Comparison of ENCODE assay signal across 11 cellular contexts in genomic region chr22:37749223-37749622, GRCh38. TPM values are rescaled to one million over a fixed set of nuclear protein-coding genes. Genes with fewer than 3 reads are reported as not detected.
A peak's percentile ranks its signal among the peaks of the same experiment; 100 is the strongest.
DNase-seq lines count a peak whose midpoint lies in the region; ATAC-seq and TF ChIP-seq lines count a peak whose summit lies in the region.
"Had no signal": no experiment of that assay in that cellular context is flagged by ENCODE, and none has a peak within 500 bp of the region (broad histone marks: within the 10 kb centered on the region; RNA-seq: fewer than 3 reads in every experiment).

No MANE protein-coding gene starts in this region.

- dilution Hi-C loops in mammary epithelial cell (cut with HindIII; ENCODE audit: low sequenced_read_pairs), result loop anchor here (5.0 to 10.0 kb wide), 5 partner anchors 38 to 424 kb away; partner anchors contain the start of gene TRIOBP

- in situ Hi-C loops in mammary epithelial cell (cut with MboI; ENCODE audit: low sequenced_read_pairs in 2 of 2), result loop anchor here in 1 of 2 donors (5.0 kb wide), 1 partner anchor 62 kb away; the partner anchor contains the start of gene NOL12

- TF ChIP-seq EP300 in Ishikawa (IDR thresholded peaks at IDR 0.05; ENCODE audit: borderline replicate concordance) (no peak), suprapubic skin (IDR thresholded peaks at IDR 0.05) (no peak)

- no peak overlapping the region for H2AK5ac ChIP-seq in mesenchymal stem cell (ENCODE audit: low read length, severe bottlenecking)

- H3K4me3 ChIP-seq in mammary epithelial cell (replicated peaks in 1 of 3; ENCODE audit: insufficient read depth in 1 of 3, low read depth in 2 of 3, low read length in 3 of 3), result no peak overlapping the region
- peak overlapping the region in 1 of 2 experiments; percentile 99 for H3K4me3 ChIP-seq in mesenchymal stem cell (ENCODE audit: insufficient read depth in 1 of 2, low read depth in 1 of 2, low read length in 2 of 2)
- H3K4me3 ChIP-seq in suprapubic skin, result no peak overlapping the region
- H3K4me3 ChIP-seq in Peyer's patch, result no peak overlapping the region

- H3K36me3 ChIP-seq in mammary epithelial cell (ENCODE audit: insufficient read depth, low read length) (peaks cover 2% of the 10 kb centered on the region), mesenchymal stem cell (ENCODE audit: control insufficient read depth in 1 of 2, insufficient read depth in 2 of 2, low read depth in 1 of 2, low read length in 2 of 2) (peaks cover 23 to 27% of the 10 kb centered on the region in 2 experiments), suprapubic skin (peaks cover 8% of the 10 kb centered on the region), Peyer's patch (peaks cover 0 to 8% (median 0%) of the 10 kb centered on the region in 3 donors)

- DNase-seq in mammary epithelial cell (peak; percentile 48), mesenchymal stem cell (no peak), suprapubic skin (ENCODE audit: low spot score in 2 of 2) (no peak), left colon (no peak), Peyer's patch (no peak), retina (no peak)
- DNase-seq: activated T-cell treated with anti-CD3 and anti-CD28 coated beads, Interleukin-2, amount 50 U/mL, for 1 hour; Kasumi-1; kidney glomerular epithelial cell; RPMI8226 had no signal

- WGBS in mammary epithelial cell (ENCODE audit: low coverage, missing lambda C conversion rate), result 20% methylated on average over 12 of the region's 12 CpGs
- 92% methylated on average over 12 of the region's 12 CpGs for WGBS in mesenchymal stem cell
- WGBS in suprapubic skin, result 60% methylated on average over 12 of the region's 12 CpGs

- H3K9me3 ChIP-seq in mammary epithelial cell (replicated peaks; ENCODE audit: insufficient read depth, low read length), result no peaks in the 10 kb centered on the region
- no peaks in the 10 kb centered on the region for H3K9me3 ChIP-seq in mesenchymal stem cell (ENCODE audit: control insufficient read depth, low read length)
- no peaks in the 10 kb centered on the region for H3K9me3 ChIP-seq in suprapubic skin
- H3K9me3 ChIP-seq in Peyer's patch, result no peaks in the 10 kb centered on the region

- H3K79me2 ChIP-seq in mammary epithelial cell (ENCODE audit: insufficient read depth, low read length), result peaks cover 60% of the 10 kb centered on the region

- H3K23ac ChIP-seq in mesenchymal stem cell (ENCODE audit: low read length in 2 of 2), result no peak overlapping the region

- no peak overlapping the region for H3K4ac ChIP-seq in mesenchymal stem cell (ENCODE audit: low read depth in 1 of 2, low read length in 2 of 2)

- H3K4me1 ChIP-seq in mammary epithelial cell (ENCODE audit: insufficient read depth, low read length) (peaks cover 79% of the 10 kb centered on the region), mesenchymal stem cell (ENCODE audit: control insufficient read depth, insufficient read depth, low read depth, low read length) (peaks cover 69% of the 10 kb centered on the region), suprapubic skin (peaks cover 87% of the 10 kb centered on the region), Peyer's patch (peaks cover 0 to 65% (median 17%) of the 10 kb centered on the region in 4 donors)

- peak overlapping the region; percentile 4 for H4K91ac ChIP-seq in mesenchymal stem cell (ENCODE audit: low read length)

- TF ChIP-seq RAD21 in Ishikawa (IDR thresholded peaks at IDR 0.05; ENCODE audit: low read depth), result peak; percentile 4; the same call in 1 of the 2 replicates

- intact Hi-C loops in mammary epithelial cell (cut with micrococcal nuclease) (loop anchor here (2.0 kb wide), 1 partner anchor 58 kb away; no protein-coding TSS in a partner anchor), left colon (cut with DNase I, micrococcal nuclease) (no loop called here)

- H2AFZ ChIP-seq in mammary epithelial cell (ENCODE audit: low read depth, low read length) (no peak overlapping the region), mesenchymal stem cell (ENCODE audit: low read depth, low read length) (no peak overlapping the region)

- H3K27ac ChIP-seq in mammary epithelial cell (ENCODE audit: insufficient read depth, low read depth, low read length) (peak overlapping the region; percentile 62), mesenchymal stem cell (ENCODE audit: low read length, poor library complexity, severe bottlenecking) (no peak overlapping the region), suprapubic skin (peak overlapping the region; percentile 96), Peyer's patch (peak overlapping the region in 1 of 4 donors; percentile 39)

- H2BK15ac ChIP-seq in mesenchymal stem cell (ENCODE audit: low read depth, poor library complexity, severe bottlenecking), result no peak overlapping the region

- H3K4me2 ChIP-seq in mammary epithelial cell (ENCODE audit: insufficient read depth, low read depth, low read length) (peak overlapping the region; percentile 78), mesenchymal stem cell (ENCODE audit: low read length, poor library complexity, severe bottlenecking) (no peak overlapping the region)

- no peak overlapping the region for H2BK120ac ChIP-seq in mesenchymal stem cell (ENCODE audit: low read depth, low read length)

- no peak overlapping the region for H2BK5ac ChIP-seq in mesenchymal stem cell (ENCODE audit: low read depth, low read length, poor library complexity, severe bottlenecking)

- no peak overlapping the region for H3K14ac ChIP-seq in mesenchymal stem cell (ENCODE audit: low read length in 2 of 2)

- H4K20me1 ChIP-seq in mammary epithelial cell (ENCODE audit: insufficient read depth, low read length), result no peaks in the 10 kb centered on the region

- peak overlapping the region; percentile 19 for H4K8ac ChIP-seq in mesenchymal stem cell (ENCODE audit: low read length)

- peak overlapping the region in 1 of 2 experiments; percentile 0 for H2BK12ac ChIP-seq in mesenchymal stem cell (ENCODE audit: low read length in 2 of 2)

- H3K27me3 ChIP-seq in mammary epithelial cell (ENCODE audit: insufficient read depth, low read length) (no peaks in the 10 kb centered on the region), mesenchymal stem cell (ENCODE audit: control insufficient read depth in 1 of 2, insufficient read depth in 1 of 2, low read length in 2 of 2) (no peaks in the 10 kb centered on the region), suprapubic skin (no peaks in the 10 kb centered on the region), Peyer's patch (no peaks in the 10 kb centered on the region)

- no TSS peak for BruUV-seq in mammary epithelial cell (replicated peaks; lab: Mats Ljungman, UMichigan)

- CTCF ChIA-PET in mammary epithelial cell (lab: Charles Lee; ENCODE audit: low non-redundant PET), result no interaction called here

- TF ChIP-seq CTCF in mammary epithelial cell (conservative IDR thresholded peaks at IDR 0.05 in 1 of 2, IDR thresholded peaks at IDR 0.05 in 1 of 2; ENCODE audit: extremely low read depth in 1 of 2, insufficient read depth in 1 of 2, low read depth in 1 of 2, low read length in 2 of 2) (peak in 1 of 2 donors; percentile 10), suprapubic skin (IDR thresholded peaks at IDR 0.05) (no peak), Peyer's patch (IDR thresholded peaks at IDR 0.05) (no peak)

- H3K9ac ChIP-seq in mammary epithelial cell (ENCODE audit: insufficient read depth, low read length) (no peak overlapping the region), mesenchymal stem cell (ENCODE audit: low read length) (peak overlapping the region; percentile 97)

- ATAC-seq in left colon, result no peak

- H3K18ac ChIP-seq in mesenchymal stem cell (ENCODE audit: low read depth in 1 of 2, low read length in 2 of 2), result peak overlapping the region; percentile 3 to 28

- H3K79me1 ChIP-seq in mesenchymal stem cell (replicated peaks; ENCODE audit: low read length, poor library complexity, severe bottlenecking), result peaks cover 12% of the 10 kb centered on the region

- TF ChIP-seq POLR2A in suprapubic skin (IDR thresholded peaks at IDR 0.05) (no peak), Peyer's patch (IDR thresholded peaks at IDR 0.05) (no peak)

TF ChIP-seq in Ishikawa, 13 proteins besides CTCF, POLR2A, EP300 and RAD21 (continues in another document):
- no peak for TF ChIP-seq REST (IDR thresholded peaks at IDR 0.05; ENCODE audit: low read depth)

RNA-seq across cellular contexts. Expression of gene TRIOBP, which starts 52.4 kb away (rescaled TPM):
- 100 to 1,000 TPM; 117 to 138 TPM for total RNA-seq in mammary epithelial cell
- polyA plus RNA-seq in mammary epithelial cell, result 34.2 TPM
- polyA minus RNA-seq in mammary epithelial cell, result 75.7 TPM
- polyA plus RNA-seq in mesenchymal stem cell (2013, experiment 1 of 2), result 67.0 TPM
- polyA plus RNA-seq in mesenchymal stem cell (2013, experiment 2 of 2), result 64.8 TPM
- total RNA-seq in suprapubic skin, result 10 to 100 TPM; 58.6 to 71.6 (median 64.3) TPM
- total RNA-seq in left colon, result 10 to 100 TPM; 87.2 TPM
- 10 to 100 TPM; 54.6 to 89.1 (median 83.6) TPM for total RNA-seq in Peyer's patch

RNA-seq across cellular contexts. Expression of gene GCAT, which starts 58.5 kb away (rescaled TPM):
- total RNA-seq in mammary epithelial cell (10 to 100 TPM; 17.3 to 22.4 TPM), suprapubic skin (10 to 100 TPM; 11.3 to 34.5 (median 20.1) TPM), left colon (10 to 100 TPM; 10.2 to 10.6 TPM), Peyer's patch (1 to 10 TPM; 3.8 to 9.3 (median 8.9) TPM)
- 13.6 TPM for polyA plus RNA-seq in mammary epithelial cell
- 6.3 TPM for polyA minus RNA-seq in mammary epithelial cell
- 10.7 TPM for polyA plus RNA-seq in mesenchymal stem cell (2013, experiment 1 of 2)
- 11.7 TPM for polyA plus RNA-seq in mesenchymal stem cell (2013, experiment 2 of 2)
